24 cellular contexts compared by ENCODE assay signal in genomic region chr5:81519217-81519905, GRCh38.
DNase-seq lines count a peak whose midpoint lies in the region; ATAC-seq, FAIRE-seq and TF ChIP-seq lines count a peak whose summit lies in the region.
"Had no signal": no experiment of that assay in that cellular context is flagged by ENCODE, and none has a peak within 500 bp of the region (broad histone marks: within the 10 kb centered on the region; RNA-seq: fewer than 3 reads in every experiment).

No MANE protein-coding gene starts in this region.

- 84 to 91% methylated on average over 2 of the region's 2 CpGs for WGBS in transverse colon (ENCODE audit: low coverage in 1 of 2), 2 donors

- intact Hi-C loops in transverse colon (cut with DNase I; ENCODE audit: low total_unique reads) (no loop called here), posterior vena cava (cut with DNase I) (loop anchor here in 1 of 2 donors (10.0 kb wide), 1 partner anchor 225 kb away; no protein-coding TSS in a partner anchor)

- FAIRE-seq in GM19239 (lab: Jason Lieb, UNC), result peak; percentile 65
- FAIRE-seq: D721Med, H1 had no signal

- in situ Hi-C loops in transverse colon (cut with MboI; ENCODE audit: low pct_ligation_motif_present in 1 of 4, low pct_unique_long_range_greater_than_20kb in 1 of 4, low sequenced_read_pairs in 3 of 4), result loop anchor here (25.0 kb wide), 3 partner anchors 218 to 643 kb away; no protein-coding TSS in a partner anchor

- H3K27me3 ChIP-seq in transverse colon, result no peaks in the 10 kb centered on the region
- H3K27me3 ChIP-seq: BE2C had no signal

- no peak for TF ChIP-seq EP300 in transverse colon (IDR thresholded peaks at IDR 0.05; ENCODE audit: low read depth)

- no peak for ATAC-seq in GM18858 (IDR thresholded peaks at IDR 0.05; ENCODE audit: unreplicated experiment)
- ATAC-seq: HCT116, T-cell had no signal

- H3K4me1 ChIP-seq in transverse colon, result peaks cover 0 to 3% (median 0%) of the 10 kb centered on the region in 4 donors

- H3K9me3 ChIP-seq in transverse colon, result no peaks in the 10 kb centered on the region
- H3K9me3 ChIP-seq: BE2C, SK-N-SH had no signal

- TF ChIP-seq POLR2A in transverse colon (IDR thresholded peaks at IDR 0.05), result no peak

- TF ChIP-seq CTCF in transverse colon (IDR thresholded peaks at IDR 0.05), result no peak

- DNase-seq in GM19239 (ENCODE audit: insufficient read length, low spot score) (no peak), NAMALWA (ENCODE audit: low spot score) (peak; percentile 31), germinal center (ENCODE audit: low spot score) (peak; percentile 12), transverse colon (no peak), NCI-H2196 (lab: John Stamatoyannopoulos, UW; ENCODE audit: unreplicated experiment) (no peak), posterior vena cava (ENCODE audit: low spot score) (no peak)
- DNase-seq: BE2C, DMS53, EL, GF-D8, Kasumi-1, NCI-H1092 treated with DMSO at 0.1 percent for 48 hours, NCI-H146, NCI-H2029, NCI-H446, NCI-H526, SHP77 treated with DMSO at 0.1 percent for 48 hours, SK-N-SH, T-cell had no signal

- H3K4me3 ChIP-seq in transverse colon, result no peak overlapping the region

- H3K36me3 ChIP-seq in transverse colon, result no peaks in the 10 kb centered on the region
- H3K36me3 ChIP-seq: BE2C had no signal

- no peak overlapping the region for H3K27ac ChIP-seq in transverse colon
- H3K27ac ChIP-seq: RWPE1 had no signal

Comparison
In these comparisons a context has a peak if more than half of its experiments do, and no peak if none do; other contexts are left out.
1. DNase-seq: peak in NAMALWA (single experiment) and germinal center (single experiment); none in GM19239 (single experiment), transverse colon (single experiment), NCI-H2196 (single experiment) and posterior vena cava (single experiment).